7 cellular contexts compared by ENCODE assay signal in the genomic region with DNA sequence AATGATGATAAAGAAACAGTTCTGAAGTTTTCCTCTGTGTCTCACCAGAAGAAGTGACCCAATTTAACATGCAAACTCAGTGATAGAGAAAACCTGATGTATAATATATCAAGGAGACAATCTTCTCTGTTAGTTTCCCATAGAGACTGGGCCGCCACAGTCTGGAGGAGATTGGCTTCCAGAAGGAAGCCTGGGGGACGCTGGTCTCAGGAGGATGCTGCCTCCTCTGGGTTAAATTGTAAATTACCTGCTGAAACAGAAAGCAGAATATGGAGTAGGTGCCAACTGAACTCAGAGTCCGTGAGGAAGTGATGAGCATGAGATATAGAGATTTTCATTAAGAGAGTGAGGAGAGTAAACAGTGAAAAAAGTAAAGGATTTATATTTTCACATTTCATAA. TPM values are rescaled to one million over a fixed set of nuclear protein-coding genes. Genes with fewer than 3 reads are reported as not detected.
DNase-seq lines count a peak whose midpoint lies in the region; ATAC-seq and TF ChIP-seq lines count a peak whose summit lies in the region.

No MANE protein-coding gene starts in this region.

- H3K27me3 ChIP-seq in heart right ventricle: peaks cover 0 to 20% (median 5%) of the 10 kb centered on the region in 7 donors

- H3K36me3 ChIP-seq in heart right ventricle: no peaks in the 10 kb centered on the region

- H3K27ac ChIP-seq in heart right ventricle: no peak overlapping the region

- DNase-seq in left lobe of liver (ENCODE audit: low spot score) (no peak), superior temporal gyrus (ENCODE audit: extremely low spot score) (no peak), heart right ventricle (no peak), NCI-H226 (no peak)

- 31 to 36% methylated on average over 3 of the region's 3 CpGs for WGBS in heart right ventricle, 2 donors

- TF ChIP-seq CTCF in heart right ventricle (IDR thresholded peaks at IDR 0.05): no peak

- intact Hi-C loops in heart right ventricle (cut with DNase I): no loop called here

- ATAC-seq in GM18499 (IDR thresholded peaks at IDR 0.05; ENCODE audit: insufficient read depth, unreplicated experiment): peak; percentile 72
- peak; percentile 88 for ATAC-seq in GM21381 (IDR thresholded peaks at IDR 0.05; ENCODE audit: unreplicated experiment)
- ATAC-seq in HG03520 (IDR thresholded peaks at IDR 0.05; ENCODE audit: unreplicated experiment): peak; percentile 83
- peak; percentile 59 for ATAC-seq in left lobe of liver
- no peak for ATAC-seq in heart right ventricle

- no peak overlapping the region for H3K4me3 ChIP-seq in heart right ventricle

- peaks cover 0 to 20% (median 0%) of the 10 kb centered on the region in 11 donors for H3K9me3 ChIP-seq in heart right ventricle

- no peaks in the 10 kb centered on the region for H3K4me1 ChIP-seq in heart right ventricle

RNA-seq across cellular contexts. Expression of a gene that starts 15.8 kb away (rescaled TPM):
- total RNA-seq in left lobe of liver: not detected
- total RNA-seq in heart right ventricle: not detected
- polyA plus RNA-seq in heart right ventricle: not detected

RNA-seq across cellular contexts. Expression of a gene that starts 31.5 kb away (rescaled TPM):
- total RNA-seq in left lobe of liver (not detected), heart right ventricle (not detected)
- not detected for polyA plus RNA-seq in heart right ventricle

RNA-seq across cellular contexts. Expression of a gene that starts 41.7 kb away (rescaled TPM):
- total RNA-seq in left lobe of liver (not detected), heart right ventricle (not detected)
- polyA plus RNA-seq in heart right ventricle: not detected

RNA-seq across cellular contexts. Expression of a gene that starts 51.9 kb away (rescaled TPM):
- not detected for total RNA-seq in left lobe of liver
- not detected for total RNA-seq in heart right ventricle
- polyA plus RNA-seq in heart right ventricle: not detected

Comparison
In these comparisons a context has a peak if more than half of its experiments do, and no peak if none do; other contexts are left out.
1. ATAC-seq: peak in GM18499 (single experiment), GM21381 (single experiment), HG03520 (single experiment) and left lobe of liver (single experiment); none in heart right ventricle (0 of 8).